17 cellular contexts compared by ENCODE assay signal in the genomic region with DNA sequence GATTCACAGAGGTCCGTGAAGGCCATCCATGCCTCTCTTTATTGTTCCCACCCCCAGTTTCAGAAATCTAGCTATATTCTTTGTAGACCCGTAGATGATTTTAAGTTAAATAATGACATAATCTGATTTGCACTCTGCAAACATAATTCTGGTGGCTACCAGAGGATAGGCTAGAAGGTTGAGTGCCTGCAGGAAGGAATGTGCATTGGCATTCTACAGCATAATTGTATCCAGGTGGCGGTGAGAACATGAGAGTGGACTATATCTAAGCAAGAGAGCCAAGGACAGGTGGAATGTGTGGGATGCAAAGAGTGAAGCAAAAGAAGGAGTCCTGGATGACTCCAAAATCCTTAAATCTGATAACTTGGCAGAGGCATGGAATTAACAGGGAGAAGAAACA.
A peak's percentile ranks its signal among the peaks of the same experiment; 100 is the strongest.
DNase-seq lines count a peak whose midpoint lies in the region; ATAC-seq, FAIRE-seq and TF ChIP-seq lines count a peak whose summit lies in the region.
"Had no signal": no experiment of that assay in that cellular context is flagged by ENCODE, and none has a peak within 500 bp of the region (broad histone marks: within the 10 kb centered on the region; RNA-seq: fewer than 3 reads in every experiment).

No MANE protein-coding gene starts in this region.

- H3K4me1 ChIP-seq in foreskin keratinocyte = peaks cover 6% of the 10 kb centered on the region
- H3K4me1 ChIP-seq in adrenal gland (replicated peaks in 1 of 2) = no peaks in the 10 kb centered on the region
- no peaks in the 10 kb centered on the region for H3K4me1 ChIP-seq in left ventricle myocardium inferior
- H3K4me1 ChIP-seq: HAP-1, Peyer's patch had no signal

- DNase-seq in BJ (ENCODE audit: low read depth) (no peak), HTR-8/SVneo (ENCODE audit: insufficient read length, low spot score) (no peak), foreskin keratinocyte (no peak), adrenal gland (no peak), cerebellum (ENCODE audit: low spot score) (no peak), left ventricle myocardium inferior (no peak)
- DNase-seq: DMS53, KBM-7, NCI-H1436 treated with DMSO at 0.1 percent for 48 hours, NCI-H2081 treated with DMSO at 0.1 percent for 48 hours, NCI-H524 treated with DMSO at 0.1 percent for 48 hours, Peyer's patch, Right ventricle myocardium superior had no signal

- H3K36me3 ChIP-seq in BJ (ENCODE audit: control insufficient read depth, insufficient read depth, low read length) (no peaks in the 10 kb centered on the region), adrenal gland (replicated peaks in 1 of 2) (no peaks in the 10 kb centered on the region), left ventricle myocardium inferior (no peaks in the 10 kb centered on the region)
- H3K36me3 ChIP-seq: HAP-1, Peyer's patch had no signal

- peaks cover 68% of the 10 kb centered on the region for H3K4me1 Mint-ChIP-seq in dendritic cell treated with granulocyte-macrophage colony-stimulating factor and Interleukin-4, amounts not matched to agents 40 ng/mL and 50 ng/mL, for 4 days (ENCODE audit: low read depth)

- H3K27ac ChIP-seq in foreskin keratinocyte = no peak overlapping the region
- no peak overlapping the region for H3K27ac ChIP-seq in adrenal gland
- H3K27ac ChIP-seq in left ventricle myocardium inferior (replicated peaks) = no peak overlapping the region
- H3K27ac ChIP-seq: Peyer's patch had no signal

- FAIRE-seq in HTR-8/SVneo (lab: Jason Lieb, UNC) = peak; percentile 16
- FAIRE-seq: A204.1 had no signal

- POLR2A ChIA-PET in BJ (lab: Charles Lee) = no interaction called here

- no peaks in the 10 kb centered on the region for H3K36me3 Mint-ChIP-seq in dendritic cell treated with granulocyte-macrophage colony-stimulating factor and Interleukin-4, amounts not matched to agents 40 ng/mL and 50 ng/mL, for 4 days (ENCODE audit: low read depth)

- H3K27me3 ChIP-seq in BJ (ENCODE audit: control insufficient read depth, insufficient read depth, low read length) = no peaks in the 10 kb centered on the region
- H3K27me3 ChIP-seq in foreskin keratinocyte = peaks cover 4% of the 10 kb centered on the region
- H3K27me3 ChIP-seq in adrenal gland = no peaks in the 10 kb centered on the region
- H3K27me3 ChIP-seq in left ventricle myocardium inferior (ENCODE audit: low read depth) = no peaks in the 10 kb centered on the region
- H3K27me3 ChIP-seq: Peyer's patch had no signal

- no peaks in the 10 kb centered on the region for H3K27me3 Mint-ChIP-seq in dendritic cell treated with granulocyte-macrophage colony-stimulating factor and Interleukin-4, amounts not matched to agents 40 ng/mL and 50 ng/mL, for 4 days

- TF ChIP-seq CTCF in BJ (IDR thresholded peaks at IDR 0.05; ENCODE audit: insufficient read depth, low read depth, low read length) (peak; percentile 28; the same call in 1 of the 2 replicates), foreskin keratinocyte (conservative IDR thresholded peaks at IDR 0.05) (no peak), adrenal gland (IDR thresholded peaks at IDR 0.05) (no peak), left ventricle myocardium inferior (IDR thresholded peaks at IDR 0.05; ENCODE audit: borderline replicate concordance) (no peak)

- CTCF ChIA-PET in BJ (lab: Yijun Ruan, JAX) = interaction anchor here (0.7 to 1.7 kb wide), 2 partner anchors 13 to 19 kb away, joined by 3 to 4 read pairs; no protein-coding TSS in a partner anchor

- H3K9me3 ChIP-seq in adrenal gland (replicated peaks in 1 of 3) (no peaks in the 10 kb centered on the region), left ventricle myocardium inferior (replicated peaks) (no peaks in the 10 kb centered on the region)
- H3K9me3 ChIP-seq: HAP-1, Peyer's patch had no signal

- WGBS in adrenal gland, 4 donors = 69 to 83% (median 78%) methylated on average over 3 of the region's 3 CpGs

- ATAC-seq in foreskin keratinocyte = peak; percentile 26
- no peak for ATAC-seq in GM18498 (IDR thresholded peaks at IDR 0.05; ENCODE audit: unreplicated experiment)

- intact Hi-C loops in dendritic cell treated with granulocyte-macrophage colony-stimulating factor and Interleukin-4, amounts not matched to agents 40 ng/mL and 50 ng/mL, for 4 days (cut with micrococcal nuclease) = no loop called here
- intact Hi-C loops in adrenal gland (cut with DNase I) (no loop called here), left ventricle myocardium inferior (cut with micrococcal nuclease) (no loop called here)

- H3K4me3 ChIP-seq in BJ (ENCODE audit: low read depth, low read length) = no peak overlapping the region
- no peak overlapping the region for H3K4me3 ChIP-seq in adrenal gland
- H3K4me3 ChIP-seq in left ventricle myocardium inferior = no peak overlapping the region
- H3K4me3 ChIP-seq: HAP-1, Peyer's patch had no signal

- no peak for TF ChIP-seq POLR2A in adrenal gland (IDR thresholded peaks at IDR 0.05)

- H3K9me3 Mint-ChIP-seq in dendritic cell treated with granulocyte-macrophage colony-stimulating factor and Interleukin-4, amounts not matched to agents 40 ng/mL and 50 ng/mL, for 4 days = no peaks in the 10 kb centered on the region

- H3K4me3 Mint-ChIP-seq in dendritic cell treated with granulocyte-macrophage colony-stimulating factor and Interleukin-4, amounts not matched to agents 40 ng/mL and 50 ng/mL, for 4 days = no peak overlapping the region

- H3K27ac Mint-ChIP-seq in dendritic cell treated with granulocyte-macrophage colony-stimulating factor and Interleukin-4, amounts not matched to agents 40 ng/mL and 50 ng/mL, for 4 days = peak overlapping the region; percentile 84
